Comparison of ENCODE assay signal across 8 cellular contexts in the genomic region with DNA sequence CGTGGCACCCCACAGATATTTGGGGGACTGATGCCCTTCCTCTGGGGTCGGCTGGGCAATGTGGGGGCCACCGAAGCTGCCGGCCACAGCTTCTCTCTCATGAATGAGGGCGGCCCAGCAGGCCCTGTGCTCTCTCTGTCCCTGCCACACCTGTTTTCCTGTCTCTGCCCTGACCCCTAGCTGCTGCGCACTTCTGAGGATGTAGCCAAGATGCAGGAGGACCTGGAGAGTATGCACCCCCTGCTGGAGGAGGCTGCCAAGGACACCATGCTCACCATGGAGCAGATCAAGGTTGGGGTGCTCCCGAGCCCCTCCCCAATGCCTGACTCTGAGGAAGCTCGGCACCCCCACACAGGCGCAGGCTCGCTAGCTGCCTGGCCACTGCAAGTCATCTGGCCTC. TPM values are rescaled to one million over a fixed set of nuclear protein-coding genes. Genes with fewer than 3 reads are reported as not detected.
DNase-seq lines count a peak whose midpoint lies in the region; ATAC-seq and TF ChIP-seq lines count a peak whose summit lies in the region.

No MANE protein-coding gene starts in this region.

- CTCF ChIA-PET in activated naive CD4-positive, alpha-beta T cell treated with anti-CD3 and anti-CD28 coated beads for 36 hours (lab: Charles Lee): interaction anchor here (0.7 to 2.0 kb wide), 5 partner anchors 14 to 48 kb away, joined by 3 to 6 read pairs (median 4); no protein-coding TSS in a partner anchor

- H3K36me3 Mint-ChIP-seq in activated naive CD4-positive, alpha-beta T cell treated with anti-CD3 and anti-CD28 coated beads for 36 hours (ENCODE audit: low read depth): no peaks in the 10 kb centered on the region

- TF ChIP-seq CTCF in brain microvascular endothelial cell (IDR thresholded peaks at IDR 0.05; ENCODE audit: low read depth, low read length, missing control alignments): peak; percentile 80

- no peaks in the 10 kb centered on the region for H3K27me3 Mint-ChIP-seq in activated naive CD4-positive, alpha-beta T cell treated with anti-CD3 and anti-CD28 coated beads for 36 hours (ENCODE audit: low read depth)

- intact Hi-C loops in activated naive CD4-positive, alpha-beta T cell treated with anti-CD3 and anti-CD28 coated beads for 36 hours (cut with micrococcal nuclease): loop anchor here (1.0 kb wide), 1 partner anchor 165 kb away; no protein-coding TSS in a partner anchor

- H3K27ac Mint-ChIP-seq in activated naive CD4-positive, alpha-beta T cell treated with anti-CD3 and anti-CD28 coated beads for 36 hours: no peak overlapping the region

- no peaks in the 10 kb centered on the region for H3K4me1 Mint-ChIP-seq in activated naive CD4-positive, alpha-beta T cell treated with anti-CD3 and anti-CD28 coated beads for 36 hours (ENCODE audit: low read depth)

- H3K36me3 ChIP-seq in brain microvascular endothelial cell (replicated peaks): no peaks in the 10 kb centered on the region

- in situ Hi-C loops in brain microvascular endothelial cell (cut with HindIII; ENCODE audit: low pct_ligation_motif_present, low sequenced_read_pairs): no loop called here

- ATAC-seq in HG02610 (IDR thresholded peaks at IDR 0.05; ENCODE audit: unreplicated experiment) (no peak), GM21390 (IDR thresholded peaks at IDR 0.05; ENCODE audit: unreplicated experiment) (no peak)

- peak; percentile 60 for DNase-seq in activated naive CD4-positive, alpha-beta T cell treated with anti-CD3 and anti-CD28 coated beads for 36 hours
- no peak for DNase-seq in activated naive CD4-positive, alpha-beta T cell treated with Interleukin-2 at 50 U/mL for 16 hours
- DNase-seq in NCI-H146 (lab: John Stamatoyannopoulos, UW): peak; percentile 19
- DNase-seq in brain microvascular endothelial cell: peak; percentile 21
- peak; percentile 21 for DNase-seq in renal cortical epithelial cell (ENCODE audit: low read depth)
- DNase-seq in NCI-H2227 (lab: John Stamatoyannopoulos, UW; ENCODE audit: unreplicated experiment): no peak

- H3K27ac ChIP-seq in brain microvascular endothelial cell: no peak overlapping the region

- no peak overlapping the region for H3K4me3 Mint-ChIP-seq in activated naive CD4-positive, alpha-beta T cell treated with anti-CD3 and anti-CD28 coated beads for 36 hours

- H3K27me3 ChIP-seq in brain microvascular endothelial cell (replicated peaks): no peaks in the 10 kb centered on the region

- no peaks in the 10 kb centered on the region for H3K9me3 Mint-ChIP-seq in activated naive CD4-positive, alpha-beta T cell treated with anti-CD3 and anti-CD28 coated beads for 36 hours

- H3K4me3 ChIP-seq in brain microvascular endothelial cell (ENCODE audit: low read depth, low read length): no peak overlapping the region

RNA-seq across cellular contexts. Expression of a gene that starts 24.7 kb away (rescaled TPM):
- total RNA-seq in activated naive CD4-positive, alpha-beta T cell treated with anti-CD3 and anti-CD28 coated beads for 36 hours: 10 to 100 TPM; 87.0 to 89.3 TPM
- 63.0 and 69.7 TPM in 2 replicates for total RNA-seq in renal cortical epithelial cell

RNA-seq across cellular contexts. Expression of a gene that starts 25.3 kb away (rescaled TPM):
- total RNA-seq in activated naive CD4-positive, alpha-beta T cell treated with anti-CD3 and anti-CD28 coated beads for 36 hours: 10 to 100 TPM; 22.5 to 24.8 TPM
- total RNA-seq in renal cortical epithelial cell: 3.5 and 9.0 TPM in 2 replicates

RNA-seq across cellular contexts. Expression of a gene that starts 59.7 kb away (rescaled TPM):
- total RNA-seq in activated naive CD4-positive, alpha-beta T cell treated with anti-CD3 and anti-CD28 coated beads for 36 hours: not detected
- 0.05 and 0.17 TPM in 2 replicates for total RNA-seq in renal cortical epithelial cell

Comparison
In these comparisons a context has a peak if more than half of its experiments do, and no peak if none do; other contexts are left out.
1. DNase-seq: peak in activated naive CD4-positive, alpha-beta T cell treated with anti-CD3 and anti-CD28 coated beads for 36 hours (single experiment), NCI-H146 (single experiment), brain microvascular endothelial cell (single experiment) and renal cortical epithelial cell (single experiment); none in activated naive CD4-positive, alpha-beta T cell treated with Interleukin-2 at 50 U/mL for 16 hours (single experiment) and NCI-H2227 (single experiment).